Comparison of ENCODE assay signal across 15 cellular contexts in genomic region chr2:18611604-18612003, GRCh38.
DNase-seq lines count a peak whose midpoint lies in the region; ATAC-seq and TF ChIP-seq lines count a peak whose summit lies in the region.
"Had no signal": no experiment of that assay in that cellular context is flagged by ENCODE, and none has a peak within 500 bp of the region (broad histone marks: within the 10 kb centered on the region; RNA-seq: fewer than 3 reads in every experiment).

No MANE protein-coding gene starts in this region.

- H3K36me3 Mint-ChIP-seq in nephron progenitor cell (ENCODE audit: low read depth), result no peaks in the 10 kb centered on the region

- H3K27ac Mint-ChIP-seq in nephron progenitor cell, result peak overlapping the region; percentile 37

- H3K4me3 Mint-ChIP-seq in nephron progenitor cell, result no peak overlapping the region

- no peak for ATAC-seq in GM19324 (IDR thresholded peaks at IDR 0.05; ENCODE audit: low FRiP score, unreplicated experiment)
- no peak for ATAC-seq in HG03139 (IDR thresholded peaks at IDR 0.05; ENCODE audit: unreplicated experiment)
- ATAC-seq in HG02938 (IDR thresholded peaks at IDR 0.05; ENCODE audit: unreplicated experiment), result no peak
- ATAC-seq: HCT116, SK-N-SH treated with all-trans-retinoic acid at 6 μM for 48 hours had no signal

- DNase-seq in DMS53 (lab: John Stamatoyannopoulos, UW), result peak; percentile 88
- peak; percentile 57 for DNase-seq in NCI-H2196 (lab: John Stamatoyannopoulos, UW; ENCODE audit: unreplicated experiment)
- peak; percentile 34 for DNase-seq in SHP77 treated with DMSO at 0.1 percent for 48 hours (lab: John Stamatoyannopoulos, UW)
- no peak for DNase-seq in nephron progenitor cell
- DNase-seq: ACHN, DND-41, GM23248, NCI-H2107, NCI-H446 treated with DMSO at 0.1 percent for 48 hours, Right ventricle myocardium superior had no signal

- no peak for TF ChIP-seq CTCF in nephron progenitor cell (IDR thresholded peaks at IDR 0.05)

- H3K4me1 Mint-ChIP-seq in nephron progenitor cell, result peaks cover 6% of the 10 kb centered on the region

- H3K9me3 Mint-ChIP-seq in nephron progenitor cell, result no peaks in the 10 kb centered on the region

- H3K27me3 Mint-ChIP-seq in nephron progenitor cell (ENCODE audit: low read depth, poor library complexity), result peaks cover 13% of the 10 kb centered on the region
